9 cellular contexts compared by ENCODE assay signal in genomic region chr5:127320032-127320945, GRCh38. TPM values are rescaled to one million over a fixed set of nuclear protein-coding genes. Genes with fewer than 3 reads are reported as not detected.
DNase-seq lines count a peak whose midpoint lies in the region; ATAC-seq and TF ChIP-seq lines count a peak whose summit lies in the region.
"Had no signal": no experiment of that assay in that cellular context is flagged by ENCODE, and none has a peak within 500 bp of the region (broad histone marks: within the 10 kb centered on the region; RNA-seq: fewer than 3 reads in every experiment).

No MANE protein-coding gene starts in this region.

- TF ChIP-seq CTCF in DND-41 (IDR thresholded peaks at IDR 0.05; ENCODE audit: borderline replicate concordance, extremely low read depth, low read length, poor library complexity, severe bottlenecking): no peak
- TF ChIP-seq CTCF in stomach (IDR thresholded peaks at IDR 0.05): no peak
- no peak for TF ChIP-seq CTCF in gastrocnemius medialis (IDR thresholded peaks at IDR 0.05 in 4 of 5, conservative IDR thresholded peaks at IDR 0.05 in 1 of 5)

- intact Hi-C loops in stomach (cut with DNase I; ENCODE audit: low total_unique reads) (no loop called here), gastrocnemius medialis (cut with DNase I; ENCODE audit: low total_unique reads) (no loop called here)

- H3K9me3 ChIP-seq in DND-41 (ENCODE audit: insufficient read depth, low read length, severe bottlenecking) (no peaks in the 10 kb centered on the region), stomach (no peaks in the 10 kb centered on the region), gastrocnemius medialis (no peaks in the 10 kb centered on the region)

- H3K27ac ChIP-seq in DND-41 (ENCODE audit: low read length): no peak overlapping the region
- H3K27ac ChIP-seq in stomach: no peak overlapping the region
- no peak overlapping the region for H3K27ac ChIP-seq in gastrocnemius medialis

- peak; percentile 45; the same call in 2 of the 3 replicates for ATAC-seq in DND-41 (ENCODE audit: insufficient read depth, low read depth)
- peak; percentile 88 for ATAC-seq in GM19468 (IDR thresholded peaks at IDR 0.05; ENCODE audit: extremely low read depth, unreplicated experiment)
- peak; percentile 98 for ATAC-seq in HG03457 (IDR thresholded peaks at IDR 0.05; ENCODE audit: unreplicated experiment)
- ATAC-seq in gastrocnemius medialis: no peak

- no peak for TF ChIP-seq EP300 in stomach (IDR thresholded peaks at IDR 0.05)

- WGBS in stomach, 5 donors: 28 to 58% (median 51%) methylated on average over 5 of the region's 5 CpGs

- H3K9ac ChIP-seq in DND-41 (ENCODE audit: low read depth, low read length): no peak overlapping the region

- no peak overlapping the region for H2AFZ ChIP-seq in DND-41 (ENCODE audit: low read depth, low read length)

- no peak overlapping the region for H3K4me2 ChIP-seq in DND-41 (ENCODE audit: insufficient read depth, low read length)

- H3K36me3 ChIP-seq in DND-41 (ENCODE audit: insufficient read depth, low read length) (no peaks in the 10 kb centered on the region), stomach (no peaks in the 10 kb centered on the region), gastrocnemius medialis (no peaks in the 10 kb centered on the region)

- peaks cover 5% of the 10 kb centered on the region; the same call in 1 of the 2 replicates for H3K4me1 ChIP-seq in DND-41 (ENCODE audit: insufficient read depth, low read length)
- H3K4me1 ChIP-seq in stomach: no peaks in the 10 kb centered on the region
- H3K4me1 ChIP-seq in gastrocnemius medialis: no peaks in the 10 kb centered on the region

- H4K20me1 ChIP-seq in DND-41 (ENCODE audit: insufficient read depth, low read length): no peaks in the 10 kb centered on the region; the same call in 1 of the 2 replicates

- H3K27me3 ChIP-seq in DND-41 (ENCODE audit: insufficient read depth, low read length, poor library complexity) (peaks cover 3% of the 10 kb centered on the region), stomach (no peaks in the 10 kb centered on the region), gastrocnemius medialis (no peaks in the 10 kb centered on the region)

- TF ChIP-seq POLR2A in stomach (IDR thresholded peaks at IDR 0.05) (no peak), gastrocnemius medialis (IDR thresholded peaks at IDR 0.05) (no peak)

- no peaks in the 10 kb centered on the region for H3K79me2 ChIP-seq in DND-41 (ENCODE audit: insufficient read depth, low read length)

- in situ Hi-C loops in gastrocnemius medialis (cut with MboI; ENCODE audit: low sequenced_read_pairs in 4 of 4): loop anchor here in 1 of 4 donors (25.0 kb wide), 1 partner anchor 483 kb away; no protein-coding TSS in a partner anchor

- no peak overlapping the region for H3K4me3 ChIP-seq in DND-41 (ENCODE audit: low read depth in 1 of 2, low read length in 2 of 2)
- no peak overlapping the region for H3K4me3 ChIP-seq in stomach
- no peak overlapping the region for H3K4me3 ChIP-seq in gastrocnemius medialis

- DNase-seq in DND-41 (no peak), astrocyte of the hippocampus (ENCODE audit: low read depth, low spot score) (peak; percentile 77), stomach (no peak), SIG-M5 (lab: John Stamatoyannopoulos, UW) (no peak), NCI-H748 (lab: John Stamatoyannopoulos, UW; ENCODE audit: unreplicated experiment) (no peak), gastrocnemius medialis (no peak)

RNA-seq across cellular contexts. Expression of gene MEGF10, which starts 29.7 kb away (rescaled TPM):
- total RNA-seq in stomach: 1 to 10 TPM in 1 of 5 donors, under 1 TPM in 1, not detected in 3; under 0.01 to 2.0 TPM
- polyA plus RNA-seq in stomach: under 1 TPM in 1 of 3 donors, not detected in 2; 0.05 TPM
- total RNA-seq in gastrocnemius medialis: 10 to 100 TPM in 2 of 4 donors, 1 to 10 TPM in 2; 6.7 to 25.4 (median 15.7) TPM
- total RNA-seq: bronchial epithelial cell had no signal

Comparison
In these comparisons a context has a peak if more than half of its experiments do, and no peak if none do; other contexts are left out.
1. ATAC-seq: peak in DND-41 (single experiment), GM19468 (single experiment) and HG03457 (single experiment); none in gastrocnemius medialis (0 of 2).